16 cellular contexts compared by ENCODE assay signal in the genomic region with DNA sequence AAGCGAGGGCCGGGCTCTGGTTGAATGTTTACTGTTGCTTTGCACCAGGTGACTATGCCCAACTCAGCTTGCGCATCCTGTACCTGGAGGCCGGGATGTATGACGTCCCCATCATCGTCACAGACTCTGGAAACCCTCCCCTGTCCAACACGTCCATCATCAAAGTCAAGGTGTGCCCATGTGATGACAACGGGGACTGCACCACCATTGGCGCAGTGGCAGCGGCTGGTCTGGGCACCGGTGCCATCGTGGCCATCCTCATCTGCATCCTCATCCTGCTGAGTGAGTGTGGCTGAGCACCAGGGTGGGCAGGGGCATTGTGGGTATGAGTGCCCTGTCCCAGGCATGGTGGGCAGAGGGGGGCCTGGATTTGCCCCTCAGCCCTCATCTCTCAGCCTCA.
"Had no signal": no experiment of that assay in that cellular context is flagged by ENCODE, and none has a peak within 500 bp of the region (broad histone marks: within the 10 kb centered on the region; RNA-seq: fewer than 3 reads in every experiment).

No MANE protein-coding gene starts in this region.

- H3K9me3 ChIP-seq: heart right ventricle, vagina had no signal

- H3K36me3 ChIP-seq: heart right ventricle, left lung, vagina had no signal

- H3K4me3 ChIP-seq: heart right ventricle, left lung, vagina had no signal

- H3K27ac Mint-ChIP-seq: naive B cell, nephron, type B pancreatic cell had no signal

- H3K9me3 Mint-ChIP-seq: nephron, type B pancreatic cell had no signal

- H3K4me1 ChIP-seq: heart right ventricle, left lung, vagina had no signal

- H3K36me3 Mint-ChIP-seq: naive B cell, type B pancreatic cell had no signal

- H3K4me1 Mint-ChIP-seq: naive B cell, nephron had no signal

- H3K27ac ChIP-seq: heart right ventricle, left lung, vagina had no signal

- ATAC-seq: esophagus mucosa, heart right ventricle, left lung, sciatic nerve had no signal

- FAIRE-seq: endometrium, frontal cortex had no signal

- H3K4me3 Mint-ChIP-seq: nephron, type B pancreatic cell had no signal

- H3K27me3 Mint-ChIP-seq: type B pancreatic cell had no signal

- DNase-seq: effector memory CD4-positive, alpha-beta T cell; hypothalamus; islet precursor cell; naive B cell; stimulated activated CD4-positive, alpha-beta T cell treated with anti-CD3 and anti-CD28 coated beads, Interleukin-2, amount 100 ng/mL, for 24 hours; stimulated activated CD4-positive, alpha-beta T cell treated with anti-CD3 and anti-CD28 coated beads, Interleukin-4, amount 100 ng/mL, for 4 hours; stimulated activated naive CD4-positive, alpha-beta T cell had no signal

- H3K27me3 ChIP-seq: vagina had no signal
